In genomic region chr9:109816490-109816889, GRCh38 we compare ENCODE assay signal across 11 cellular contexts. TPM values are rescaled to one million over a fixed set of nuclear protein-coding genes. Genes with fewer than 3 reads are reported as not detected.
DNase-seq lines count a peak whose midpoint lies in the region; ATAC-seq and TF ChIP-seq lines count a peak whose summit lies in the region.
"Had no signal": no experiment of that assay in that cellular context is flagged by ENCODE, and none has a peak within 500 bp of the region (broad histone marks: within the 10 kb centered on the region; RNA-seq: fewer than 3 reads in every experiment).

No MANE protein-coding gene starts in this region.

- H3K9me3 ChIP-seq in adipocyte (ENCODE audit: control insufficient read depth, low read length) = no peaks in the 10 kb centered on the region
- H3K9me3 ChIP-seq in heart left ventricle = no peaks in the 10 kb centered on the region
- H3K9me3 ChIP-seq: prostate gland, testis had no signal

- no peak overlapping the region for H3K4me3 ChIP-seq in adipocyte (ENCODE audit: low read length)
- H3K4me3 ChIP-seq in heart left ventricle = no peak overlapping the region
- H3K4me3 ChIP-seq: prostate gland, testis had no signal

- TF ChIP-seq POLR2A in heart left ventricle (IDR thresholded peaks at IDR 0.05) = no peak

- H3K36me3 ChIP-seq in adipocyte (ENCODE audit: control insufficient read depth, insufficient read depth, low read length, severe bottlenecking) (peaks cover 25% of the 10 kb centered on the region), heart left ventricle (no peaks in the 10 kb centered on the region)
- H3K36me3 ChIP-seq: prostate gland had no signal

- H3K4me3 Mint-ChIP-seq in HFFc6 = no peak overlapping the region

- ATAC-seq in heart left ventricle = peak; percentile 62 to 87 (median 86)
- ATAC-seq in HG03520 (IDR thresholded peaks at IDR 0.05; ENCODE audit: unreplicated experiment) = no peak
- ATAC-seq in GM21786 (IDR thresholded peaks at IDR 0.05; ENCODE audit: unreplicated experiment) = no peak

- H3K27me3 ChIP-seq in adipocyte (replicated peaks; ENCODE audit: control insufficient read depth, insufficient read depth, low read length) = no peaks in the 10 kb centered on the region
- H3K27me3 ChIP-seq in heart left ventricle = no peaks in the 10 kb centered on the region
- H3K27me3 ChIP-seq: testis had no signal

- H3K36me3 Mint-ChIP-seq in HFFc6 (ENCODE audit: low read depth) = no peaks in the 10 kb centered on the region

- H3K27ac ChIP-seq in heart left ventricle = peak overlapping the region in 11 of 12 donors; percentile 25 to 81 (median 69)
- H3K27ac ChIP-seq: prostate gland, testis had no signal

- no peaks in the 10 kb centered on the region for H3K27me3 Mint-ChIP-seq in HFFc6 (ENCODE audit: insufficient read depth)

- intact Hi-C loops in heart left ventricle (cut with DNase I) = loop anchor here in 8 of 10 donors (2.0 to 10.0 kb wide), 9 partner anchors 34 to 244 kb away; partner anchors contain the start of gene PALM2AKAP2 (in 4 of the 8)

- TF ChIP-seq CTCF in HFFc6 (IDR thresholded peaks at IDR 0.05) (no peak), heart left ventricle (IDR thresholded peaks at IDR 0.05) (no peak)

- DNase-seq in HFFc6 (peak; percentile 98), adipocyte (ENCODE audit: low read depth) (peak; percentile 92), heart left ventricle (peak in 3 of 5 donors; percentile 40 to 70 (median 47)), smooth muscle cell of the brain vasculature (ENCODE audit: low read depth, low spot score) (peak; percentile 81), NCI-H2107 treated with DMSO at 0.1 percent for 48 hours (lab: John Stamatoyannopoulos, UW; ENCODE audit: unreplicated experiment) (no peak), GOT3 (lab: John Stamatoyannopoulos, UW) (no peak)
- DNase-seq: NK-92 treated with Interleukin-12 subunit alpha and Interleukin-12 subunit beta, amount 100 ng/mL, for 24 hours; testis had no signal

- H3K4me1 ChIP-seq in adipocyte (ENCODE audit: control insufficient read depth, insufficient read depth, low read length) = peaks cover 69% of the 10 kb centered on the region
- peaks cover 0 to 52% (median 21%) of the 10 kb centered on the region in 12 donors for H3K4me1 ChIP-seq in heart left ventricle
- H3K4me1 ChIP-seq: prostate gland had no signal

- H3K9me3 Mint-ChIP-seq in HFFc6 = no peaks in the 10 kb centered on the region

- H3K4me1 Mint-ChIP-seq in HFFc6 (ENCODE audit: low read depth) = peaks cover 7% of the 10 kb centered on the region

- no peak overlapping the region for H3K27ac Mint-ChIP-seq in HFFc6

- H3K9ac ChIP-seq in adipocyte (ENCODE audit: low read length) = no peak overlapping the region

- 28 to 35% (median 31%) methylated on average over 4 of the region's 4 CpGs for WGBS in heart left ventricle, 4 donors

RNA-seq across cellular contexts. Expression of gene PALM2AKAP2, which starts 36.5 kb away (rescaled TPM):
- total RNA-seq in HFFc6 (2021; fragmentation: NEBNext Ultra II Directional; extraction: Animal tissue kit (Norgen Biotek cat#: 25700)) = 10 to 100 TPM; 20.1 to 35.1 (median 22.7) TPM
- total RNA-seq in heart left ventricle = 100 to 1,000 TPM in 2 of 9 donors, 10 to 100 TPM in 7; 38.7 to 132 (median 83.9) TPM
- 10 to 100 TPM in 1 of 2 donors, 1 to 10 TPM in 1; 4.1 to 18.2 TPM for polyA plus RNA-seq in heart left ventricle

Comparison
In these comparisons a context has a peak if more than half of its experiments do, and no peak if none do; other contexts are left out.
1. DNase-seq: peak in HFFc6 (single experiment), adipocyte (single experiment), heart left ventricle (3 of 5) and smooth muscle cell of the brain vasculature (single experiment); none in NCI-H2107 treated with DMSO at 0.1 percent for 48 hours (single experiment) and GOT3 (single experiment).
2. ATAC-seq: peak in heart left ventricle (4 of 4); none in HG03520 (single experiment) and GM21786 (single experiment).